ENCODE assay signal across 32 cellular contexts in the genomic region with DNA sequence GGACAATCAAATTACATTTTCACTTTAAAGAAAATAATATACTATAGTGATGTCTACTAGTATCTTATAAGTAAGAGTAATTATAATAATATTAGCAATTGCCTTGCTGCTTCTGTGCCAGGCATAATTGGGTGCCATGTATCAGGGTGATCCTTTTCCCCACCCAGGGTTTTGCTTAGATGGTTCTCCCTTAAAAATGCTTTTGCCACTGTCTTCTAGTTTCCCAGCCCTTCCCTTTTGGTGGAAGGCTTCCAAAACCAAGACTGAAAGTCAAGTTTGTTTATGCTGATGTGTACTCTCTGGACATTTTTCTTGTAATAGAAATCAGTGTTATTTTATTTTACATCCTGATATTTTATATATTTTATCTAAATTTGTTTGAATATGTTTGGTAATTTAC.
DNase-seq lines count a peak whose midpoint lies in the region; TF ChIP-seq lines count a peak whose summit lies in the region.
"Had no signal": no experiment of that assay in that cellular context is flagged by ENCODE, and none has a peak within 500 bp of the region (broad histone marks: within the 10 kb centered on the region; RNA-seq: fewer than 3 reads in every experiment).

No MANE protein-coding gene starts in this region.

- no peaks in the 10 kb centered on the region for H3K79me1 ChIP-seq in mesenchymal stem cell (replicated peaks; ENCODE audit: low read length, poor library complexity, severe bottlenecking)

- H4K91ac ChIP-seq in mesenchymal stem cell (ENCODE audit: low read length): no peak overlapping the region

- H3K27me3 Mint-ChIP-seq in chondrocyte (ENCODE audit: low read depth): no peaks in the 10 kb centered on the region
- H3K27me3 Mint-ChIP-seq in Calu3 (ENCODE audit: unreplicated experiment): no peaks in the 10 kb centered on the region
- H3K27me3 Mint-ChIP-seq: stimulated activated memory B cell treated with anti-CD40 and anti-IgM and Interleukin-4, amounts not matched to agents 10 μg/mL and 1 μg/mL and 100 μg/mL, for 72 hours had no signal

- peak; percentile 27 for DNase-seq in HCEC 1CT
- no peak for DNase-seq in chondrocyte (ENCODE audit: low spot score)
- DNase-seq in mesenchymal stem cell: no peak
- DNase-seq in tibial nerve (ENCODE audit: low spot score in 2 of 2): no peak
- DNase-seq in Calu3: no peak
- DNase-seq in T-helper 9 cell: no peak
- DNase-seq in COLO829 (ENCODE audit: low spot score): no peak
- DNase-seq: ACHN; activated CD4-positive, alpha-beta memory T cell treated with anti-CD3 and anti-CD28 coated beads for 36 hours; activated CD4-positive, alpha-beta T cell treated with anti-CD3 and anti-CD28 coated beads for 1 hour; activated naive CD4-positive, alpha-beta T cell treated with Interleukin-2 at 50 U/mL for 16 hours; BE2C; brain microvascular endothelial cell; cerebellar nuclear complex; DMS153; H9; heart left ventricle; KG1; MM.1S; naive B cell; NCI-H1105 treated with DMSO at 0.1 percent for 48 hours; NCI-H187 treated with DMSO at 0.1 percent for 48 hours; NCI-H2171 treated with DMSO at 0.1 percent for 48 hours; NCI-H510A; psoas muscle; sigmoid colon; stimulated activated CD4-positive, alpha-beta T cell treated with anti-CD3 and anti-CD28 coated beads, Interleukin-15, amount 100 ng/mL, for 24 hours; T-helper 2 cell had no signal

- no peak for TF ChIP-seq EP300 in tibial nerve (IDR thresholded peaks at IDR 0.05)

- H3K9me3 ChIP-seq in mesenchymal stem cell (ENCODE audit: control insufficient read depth, low read length): no peaks in the 10 kb centered on the region
- no peaks in the 10 kb centered on the region for H3K9me3 ChIP-seq in tibial nerve
- H3K9me3 ChIP-seq: BE2C, psoas muscle, sigmoid colon had no signal

- H3K9ac ChIP-seq in mesenchymal stem cell (ENCODE audit: low read length): peak overlapping the region; percentile 86

- no peak overlapping the region for H2BK5ac ChIP-seq in mesenchymal stem cell (ENCODE audit: low read depth, low read length, poor library complexity, severe bottlenecking)

- no peak overlapping the region for H3K4ac ChIP-seq in mesenchymal stem cell (ENCODE audit: low read depth in 1 of 2, low read length in 2 of 2)

- H3K4me1 Mint-ChIP-seq in chondrocyte (ENCODE audit: low read depth) (peaks cover 68% of the 10 kb centered on the region), Calu3 (ENCODE audit: low read depth, unreplicated experiment) (no peaks in the 10 kb centered on the region)
- H3K4me1 Mint-ChIP-seq: H9; mesothelial cell of epicardium; naive B cell; stimulated activated memory B cell treated with anti-CD40 and anti-IgM and Interleukin-4, amounts not matched to agents 10 μg/mL and 1 μg/mL and 100 μg/mL, for 72 hours had no signal

- H3K18ac ChIP-seq in mesenchymal stem cell (ENCODE audit: low read depth in 1 of 2, low read length in 2 of 2): no peak overlapping the region

- H3K4me3 ChIP-seq in mesenchymal stem cell (ENCODE audit: insufficient read depth in 1 of 2, low read depth in 1 of 2, low read length in 2 of 2): peak overlapping the region in 1 of 2 experiments; percentile 64
- H3K4me3 ChIP-seq in tibial nerve: no peak overlapping the region
- H3K4me3 ChIP-seq: heart left ventricle, psoas muscle, sigmoid colon had no signal

- H3K4me1 ChIP-seq in mesenchymal stem cell (ENCODE audit: control insufficient read depth, insufficient read depth, low read depth, low read length) (no peaks in the 10 kb centered on the region), tibial nerve (peaks cover 0 to 19% (median 2%) of the 10 kb centered on the region in 4 donors)
- H3K4me1 ChIP-seq: BE2C, psoas muscle, sigmoid colon had no signal

- no peak for TF ChIP-seq POLR2A in tibial nerve (IDR thresholded peaks at IDR 0.05)

- H3K4me2 ChIP-seq in mesenchymal stem cell (ENCODE audit: low read length, poor library complexity, severe bottlenecking): no peak overlapping the region

- H3K27ac ChIP-seq in mesenchymal stem cell (ENCODE audit: low read length, poor library complexity, severe bottlenecking) (no peak overlapping the region), tibial nerve (peak overlapping the region in 3 of 4 donors; percentile 8 to 81 (median 26))
- H3K27ac ChIP-seq: heart left ventricle, HL-60, psoas muscle, sigmoid colon had no signal

- peak overlapping the region; percentile 73 for H3K27ac Mint-ChIP-seq in chondrocyte (ENCODE audit: unreplicated experiment)
- no peak overlapping the region for H3K27ac Mint-ChIP-seq in Calu3 (ENCODE audit: unreplicated experiment)
- H3K27ac Mint-ChIP-seq: activated CD4-positive, alpha-beta memory T cell treated with anti-CD3 and anti-CD28 coated beads for 36 hours; activated T-helper 1 cell treated with anti-CD3 and anti-CD28 coated beads, Interleukin-12 subunit alpha, Interleukin-12 subunit beta, Interleukin-2, Interleukin-4 antibody, amounts not matched to agents 30 ng/mL and 10 ng/mL and 1 ng/mL, durations not matched to agents 14 hours and 24 hours and 36 hours; H9; mesothelial cell of epicardium; naive B cell; stimulated activated memory B cell treated with anti-CD40 and anti-IgM and Interleukin-4, amounts not matched to agents 10 μg/mL and 1 μg/mL and 100 μg/mL, for 72 hours had no signal

- H2BK12ac ChIP-seq in mesenchymal stem cell (ENCODE audit: low read length in 2 of 2): no peak overlapping the region

- TF ChIP-seq CTCF in chondrocyte (IDR thresholded peaks at IDR 0.05): no peak
- no peak for TF ChIP-seq CTCF in tibial nerve (IDR thresholded peaks at IDR 0.05)
- no peak for TF ChIP-seq CTCF in Calu3 (IDR thresholded peaks at IDR 0.05; ENCODE audit: unreplicated experiment)

- no peak overlapping the region for H3K14ac ChIP-seq in mesenchymal stem cell (ENCODE audit: low read length in 2 of 2)

- H3K4me3 Mint-ChIP-seq in chondrocyte (ENCODE audit: unreplicated experiment) (no peak overlapping the region), Calu3 (ENCODE audit: low read depth, unreplicated experiment) (no peak overlapping the region)
- H3K4me3 Mint-ChIP-seq: activated CD4-positive, alpha-beta memory T cell treated with anti-CD3 and anti-CD28 coated beads for 36 hours; activated T-helper 1 cell treated with anti-CD3 and anti-CD28 coated beads, Interleukin-12 subunit alpha, Interleukin-12 subunit beta, Interleukin-2, Interleukin-4 antibody, amounts not matched to agents 30 ng/mL and 10 ng/mL and 1 ng/mL, durations not matched to agents 14 hours and 24 hours and 36 hours; H9; mesothelial cell of epicardium; naive B cell; stimulated activated memory B cell treated with anti-CD40 and anti-IgM and Interleukin-4, amounts not matched to agents 10 μg/mL and 1 μg/mL and 100 μg/mL, for 72 hours had no signal

- intact Hi-C loops in Calu3 (cut with micrococcal nuclease; ENCODE audit: unreplicated experiment): no loop called here

- CTCF ChIA-PET in Calu3 (lab: Charles Lee): no interaction called here

- no peak overlapping the region for H2BK120ac ChIP-seq in mesenchymal stem cell (ENCODE audit: low read depth, low read length)

- no TSS peak for BruUV-seq in Calu3 (replicated peaks; lab: Mats Ljungman, UMichigan)

- H2BK15ac ChIP-seq in mesenchymal stem cell (ENCODE audit: low read depth, poor library complexity, severe bottlenecking): no peak overlapping the region

- H3K36me3 Mint-ChIP-seq in chondrocyte (ENCODE audit: low read depth) (peaks cover 10% of the 10 kb centered on the region), Calu3 (ENCODE audit: insufficient read depth, unreplicated experiment) (no peaks in the 10 kb centered on the region)
- H3K36me3 Mint-ChIP-seq: activated CD4-positive, alpha-beta memory T cell treated with anti-CD3 and anti-CD28 coated beads for 36 hours; mesothelial cell of epicardium; naive B cell; stimulated activated memory B cell treated with anti-CD40 and anti-IgM and Interleukin-4, amounts not matched to agents 10 μg/mL and 1 μg/mL and 100 μg/mL, for 72 hours had no signal

- H3K27me3 ChIP-seq in mesenchymal stem cell (ENCODE audit: control insufficient read depth in 1 of 2, insufficient read depth in 1 of 2, low read length in 2 of 2): no peaks in the 10 kb centered on the region
- H3K27me3 ChIP-seq in tibial nerve: no peaks in the 10 kb centered on the region
- H3K27me3 ChIP-seq: BE2C, brain microvascular endothelial cell, heart left ventricle, sigmoid colon had no signal

- H3K23ac ChIP-seq in mesenchymal stem cell (ENCODE audit: low read length in 2 of 2): no peak overlapping the region

- H2AK5ac ChIP-seq in mesenchymal stem cell (ENCODE audit: low read length, severe bottlenecking): no peak overlapping the region

- H3K9me3 Mint-ChIP-seq in chondrocyte (ENCODE audit: low read depth) (peaks cover 12% of the 10 kb centered on the region), Calu3 (ENCODE audit: low read depth, unreplicated experiment) (no peaks in the 10 kb centered on the region)
- H3K9me3 Mint-ChIP-seq: activated CD4-positive, alpha-beta memory T cell treated with anti-CD3 and anti-CD28 coated beads for 36 hours; activated T-helper 1 cell treated with anti-CD3 and anti-CD28 coated beads, Interleukin-12 subunit alpha, Interleukin-12 subunit beta, Interleukin-2, Interleukin-4 antibody, amounts not matched to agents 30 ng/mL and 10 ng/mL and 1 ng/mL, durations not matched to agents 14 hours and 24 hours and 36 hours; H9; mesothelial cell of epicardium; stimulated activated memory B cell treated with anti-CD40 and anti-IgM and Interleukin-4, amounts not matched to agents 10 μg/mL and 1 μg/mL and 100 μg/mL, for 72 hours had no signal

- H2AFZ ChIP-seq in mesenchymal stem cell (ENCODE audit: low read depth, low read length): no peak overlapping the region

- no peaks in the 10 kb centered on the region for H3K36me3 ChIP-seq in mesenchymal stem cell (ENCODE audit: control insufficient read depth in 1 of 2, insufficient read depth in 2 of 2, low read depth in 1 of 2, low read length in 2 of 2)
- H3K36me3 ChIP-seq in tibial nerve: no peaks in the 10 kb centered on the region
- H3K36me3 ChIP-seq: BE2C, brain microvascular endothelial cell, heart left ventricle, sigmoid colon had no signal

- H4K8ac ChIP-seq in mesenchymal stem cell (ENCODE audit: low read length): no peak overlapping the region
